In the genomic region with DNA sequence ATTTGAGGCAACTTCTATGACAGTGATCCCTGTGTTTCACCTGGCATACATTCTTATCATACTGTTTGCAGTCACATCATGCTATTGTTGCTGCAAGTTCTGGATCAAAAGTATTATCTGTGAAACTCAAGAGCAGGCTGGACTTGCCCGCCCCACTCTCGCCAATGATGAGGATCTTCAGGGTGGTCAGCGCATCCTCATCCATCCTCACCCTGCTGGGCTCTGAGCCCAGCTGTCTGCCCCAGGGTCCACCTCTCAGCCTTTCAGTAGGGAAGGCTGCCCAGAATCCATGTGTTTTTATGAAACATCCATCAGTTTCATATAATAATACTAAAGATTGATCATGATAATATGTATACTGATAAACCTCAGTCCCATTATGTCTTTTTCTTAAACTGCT, we compare ENCODE assay signal across 13 cellular contexts. TPM values are rescaled to one million over a fixed set of nuclear protein-coding genes. Genes with fewer than 3 reads are reported as not detected.
DNase-seq lines count a peak whose midpoint lies in the region; ATAC-seq, FAIRE-seq and TF ChIP-seq lines count a peak whose summit lies in the region.
"Had no signal": no experiment of that assay in that cellular context is flagged by ENCODE, and none has a peak within 500 bp of the region (broad histone marks: within the 10 kb centered on the region; RNA-seq: fewer than 3 reads in every experiment).

No MANE protein-coding gene starts in this region.

- H3F3A ChIP-seq in SK-N-SH (replicated peaks; ENCODE audit: insufficient read depth), result peaks cover 14% of the 10 kb centered on the region

- TF ChIP-seq POLR2A in HepG2 (IDR thresholded peaks at IDR 0.05; ENCODE audit: insufficient read depth in 1 of 2, low read depth in 2 of 2, low read length in 2 of 2), result no peak
- no peak for TF ChIP-seq POLR2A in right lobe of liver (IDR thresholded peaks at IDR 0.05)

- TF ChIP-seq CTCF in HepG2 (CRISPR knock-in tag; IDR thresholded peaks at IDR 0.05) (no peak), right lobe of liver (IDR thresholded peaks at IDR 0.05) (no peak), SK-N-SH (IDR thresholded peaks at IDR 0.05) (no peak), fibroblast of the aortic adventitia (IDR thresholded peaks at IDR 0.05; ENCODE audit: insufficient read depth, low read length) (no peak), osteoblast (IDR thresholded peaks at IDR 0.05; ENCODE audit: extremely low read depth, low read depth, low read length) (no peak)

- ATAC-seq in HepG2 (no peak), right lobe of liver (no peak), HG03196 (IDR thresholded peaks at IDR 0.05; ENCODE audit: unreplicated experiment) (no peak)

- no peak overlapping the region for H3K9ac ChIP-seq in HepG2 (ENCODE audit: insufficient read depth, low read depth, low read length)
- H3K9ac ChIP-seq in SK-N-SH, result no peak overlapping the region

- H3K27ac ChIP-seq in HepG2 (ENCODE audit: extremely low read length, insufficient read depth, low read length) (no peak overlapping the region), right lobe of liver (no peak overlapping the region), SK-N-SH (ENCODE audit: low read depth in 2 of 2, low read length in 1 of 2) (peak overlapping the region; percentile 53 to 56; a peak in 2 of 4 replicates), osteoblast (ENCODE audit: low read depth, low read length) (no peak overlapping the region)

- CTCF ChIA-PET in HepG2 (lab: Yijun Ruan, JAX; ENCODE audit: low intra/inter-chr PET ratio, low total read pairs) (no interaction called here), SK-N-SH (lab: Yijun Ruan, JAX) (no interaction called here)

- no peaks in the 10 kb centered on the region for H3K9me3 ChIP-seq in HepG2 (ENCODE audit: low read length)
- no peaks in the 10 kb centered on the region for H3K9me3 ChIP-seq in right lobe of liver
- H3K9me3 ChIP-seq in SK-N-SH, result no peaks in the 10 kb centered on the region
- no peaks in the 10 kb centered on the region for H3K9me3 ChIP-seq in osteoblast (ENCODE audit: low read depth, low read length)

- H3K4me2 ChIP-seq in HepG2 (ENCODE audit: low read depth, low read length) (no peak overlapping the region), SK-N-SH (peak overlapping the region; percentile 56; the same call in 1 of the 2 replicates), osteoblast (ENCODE audit: insufficient read depth, low read length) (no peak overlapping the region)

- H3K4me3 ChIP-seq in HepG2 (replicated peaks in 1 of 3; ENCODE audit: insufficient read depth in 1 of 3, low read depth in 2 of 3, low read length in 3 of 3) (no peak overlapping the region), right lobe of liver (no peak overlapping the region), SK-N-SH (ENCODE audit: low read depth in 2 of 2, low read length in 1 of 2) (no peak overlapping the region), fibroblast of the aortic adventitia (ENCODE audit: low read depth, low read length) (no peak overlapping the region), osteoblast (ENCODE audit: insufficient read depth, low read length) (no peak overlapping the region)

- TF ChIP-seq RAD21 in HepG2 (CRISPR knock-in tag; IDR thresholded peaks at IDR 0.05), result no peak
- TF ChIP-seq RAD21 in SK-N-SH (IDR thresholded peaks at IDR 0.05; ENCODE audit: low read length), result no peak

- in situ Hi-C loops in HepG2 (cut with HindIII; ENCODE audit: extremely low pct_ligation_motif_present, low pct_unique_long_range_greater_than_20kb), result no loop called here

- POLR2A ChIA-PET in HepG2 (lab: Yijun Ruan, JAX) (no interaction called here), SK-N-SH (lab: Yijun Ruan, JAX) (no interaction called here)

- H3K27me3 ChIP-seq in HepG2 (ENCODE audit: control insufficient read depth in 1 of 2, insufficient read depth in 2 of 2, low read length in 2 of 2) (no peaks in the 10 kb centered on the region), right lobe of liver (no peaks in the 10 kb centered on the region), SK-N-SH (ENCODE audit: insufficient read depth) (no peaks in the 10 kb centered on the region), osteoblast (ENCODE audit: insufficient read depth, low read length) (peaks cover 6% of the 10 kb centered on the region)

- H4K20me1 ChIP-seq in HepG2 (ENCODE audit: insufficient read depth, low read length), result no peaks in the 10 kb centered on the region
- no peaks in the 10 kb centered on the region for H4K20me1 ChIP-seq in SK-N-SH (ENCODE audit: insufficient read depth)
- no peaks in the 10 kb centered on the region for H4K20me1 ChIP-seq in osteoblast (ENCODE audit: insufficient read depth, low read length)

- intact Hi-C loops in HepG2 (cut with micrococcal nuclease; ENCODE audit: unreplicated experiment), result no loop called here
- intact Hi-C loops in right lobe of liver (cut with DNase I), result no loop called here

- DNase-seq in HepG2 (ENCODE audit: low spot score) (peak; percentile 17), right lobe of liver (no peak), SK-N-SH (no peak), fibroblast of the aortic adventitia (ENCODE audit: low read depth) (peak; percentile 1), occipital lobe (lab: John Stamatoyannopoulos, UW) (no peak), osteoblast (ENCODE audit: insufficient read length, low spot score, missing footprints) (no peak), GM19240 (ENCODE audit: insufficient read length, low spot score) (no peak)
- DNase-seq: C1 segment of cervical spinal cord; NCI-H187; NCI-H446 treated with DMSO at 0.1 percent for 48 hours; NK-92 treated with Interleukin-12 subunit alpha and Interleukin-12 subunit beta, amount 100 ng/mL, for 24 hours had no signal

- H2AFZ ChIP-seq in HepG2 (ENCODE audit: low read length) (no peak overlapping the region), SK-N-SH (ENCODE audit: low read depth) (no peak overlapping the region), osteoblast (ENCODE audit: low read length) (no peak overlapping the region)

- 88% methylated on average over 3 of the region's 3 CpGs for WGBS in HepG2 (ENCODE audit: low lambda C conversion rate)
- WGBS in right lobe of liver (ENCODE audit: insufficient coverage, low coverage, low lambda C conversion rate, missing lambda C conversion rate), result no CpG with 5 or more reads among the region's 3 CpGs
- WGBS in SK-N-SH (ENCODE audit: low lambda C conversion rate), result 72% methylated on average over 3 of the region's 3 CpGs

- H3K4me1 ChIP-seq in HepG2 (ENCODE audit: insufficient read depth, low read length) (peaks cover 25% of the 10 kb centered on the region), right lobe of liver (no peaks in the 10 kb centered on the region), SK-N-SH (ENCODE audit: control insufficient read depth in 1 of 2, insufficient read depth in 2 of 2, low read depth in 1 of 2, low read length in 1 of 2) (peaks cover 2 to 11% of the 10 kb centered on the region in 2 experiments; a peak in 2 of 4 replicates), osteoblast (ENCODE audit: insufficient read depth, low read length) (peaks cover 12% of the 10 kb centered on the region)

- TF ChIP-seq EP300 in HepG2 (IDR thresholded peaks at IDR 0.05; ENCODE audit: low read depth in 2 of 2, low read length in 2 of 2), result no peak
- TF ChIP-seq EP300 in HepG2 (CRISPR knock-in tag; IDR thresholded peaks at IDR 0.05; ENCODE audit: borderline replicate concordance), result no peak
- TF ChIP-seq EP300 in SK-N-SH (IDR thresholded peaks at IDR 0.05; ENCODE audit: borderline replicate concordance in 1 of 2, low read depth in 1 of 2, low read length in 1 of 2), result no peak

- BruUV-seq in HepG2 (replicated peaks; lab: Mats Ljungman, UMichigan), result no TSS peak

- H3K9me2 ChIP-seq in SK-N-SH, result no peaks in the 10 kb centered on the region

- no peaks in the 10 kb centered on the region for H3K36me3 ChIP-seq in HepG2 (replicated peaks in 1 of 2; ENCODE audit: control insufficient read depth in 1 of 2, insufficient read depth in 2 of 2, low read length in 2 of 2)
- H3K36me3 ChIP-seq in right lobe of liver, result no peaks in the 10 kb centered on the region
- no peaks in the 10 kb centered on the region for H3K36me3 ChIP-seq in SK-N-SH (replicated peaks in 1 of 2; ENCODE audit: control insufficient read depth in 1 of 2, insufficient read depth in 2 of 2, low read length in 1 of 2)
- H3K36me3 ChIP-seq in osteoblast (ENCODE audit: insufficient read depth, low read length), result no peaks in the 10 kb centered on the region

- H3K79me2 ChIP-seq in HepG2 (ENCODE audit: insufficient read depth, low read length) (no peaks in the 10 kb centered on the region), SK-N-SH (ENCODE audit: insufficient read depth) (no peaks in the 10 kb centered on the region), osteoblast (ENCODE audit: insufficient read depth, low read length) (no peaks in the 10 kb centered on the region)

- no peak for FAIRE-seq in HepG2 (lab: Jason Lieb, UNC)
- FAIRE-seq: A204.1 had no signal

RNA-seq across cellular contexts. Expression of gene KIF5B, which starts 55.4 kb away (rescaled TPM):
- total RNA-seq in HepG2 (2016; rRNA removed; fragmentation: Illumina TruSeq; extraction: Trizol) (133 and 183 TPM in 2 replicates), right lobe of liver (10 to 100 TPM; 12.8 to 44.4 (median 23.3) TPM), fibroblast of the aortic adventitia (ENCODE audit: low replicate concordance) (132 and 169 TPM in 2 replicates), occipital lobe (145 TPM), osteoblast (110 and 128 TPM in 2 replicates)
- total RNA-seq in HepG2 (2016; cell fraction: cytosol; rRNA removed; fragmentation: Illumina TruSeq; extraction: Trizol; ENCODE audit: low read depth), result 11.5 and 13.3 TPM in 2 replicates
- total RNA-seq in HepG2 (2016; cell fraction: insoluble cytoplasmic fraction; rRNA removed; fragmentation: Illumina TruSeq; extraction: Trizol), result 132 and 189 TPM in 2 replicates
- total RNA-seq in HepG2 (2016; cell fraction: membrane; rRNA removed; fragmentation: Illumina TruSeq; extraction: Trizol), result 48.9 and 50.9 TPM in 2 replicates
- total RNA-seq in HepG2 (2016; cell fraction: nucleus; rRNA removed; fragmentation: Illumina TruSeq; extraction: Trizol), result 95.3 and 101 TPM in 2 replicates
- polyA plus RNA-seq in HepG2 (2011; rRNA removed) (24.2 and 34.3 TPM in 2 replicates), SK-N-SH (2012; rRNA removed) (15.7 and 18.2 TPM in 2 replicates)
- polyA plus RNA-seq in HepG2 (2011; cell fraction: cytosol; rRNA removed), result 14.2 and 19.7 TPM in 2 replicates
- polyA plus RNA-seq in HepG2 (2011; cell fraction: nucleus; rRNA removed), result 12.9 and 14.3 TPM in 2 replicates
- polyA plus RNA-seq in HepG2 (2012), result 54.5 and 69.7 TPM in 2 replicates
- polyA plus RNA-seq in HepG2 (2016; cell fraction: cytosol; fragmentation: Illumina TruSeq; extraction: Trizol; ENCODE audit: low read depth), result 2.3 and 2.6 TPM in 2 replicates
- 124 and 134 TPM in 2 replicates for polyA plus RNA-seq in HepG2 (2016; cell fraction: insoluble cytoplasmic fraction; fragmentation: Illumina TruSeq; extraction: Trizol; ENCODE audit: low read depth)
- polyA plus RNA-seq in HepG2 (2016; cell fraction: membrane; fragmentation: Illumina TruSeq; extraction: Trizol; ENCODE audit: low read depth), result 13.6 and 14.9 TPM in 2 replicates
- 84.5 and 87.7 TPM in 2 replicates for polyA plus RNA-seq in HepG2 (2016; cell fraction: nucleus; fragmentation: Illumina TruSeq; extraction: Trizol; ENCODE audit: insufficient read depth, low read depth)
- 16.9 and 19.8 TPM in 2 replicates for polyA minus RNA-seq in HepG2 (2011; rRNA and poly(A)+ RNA removed; ENCODE audit: low replicate concordance)
- polyA minus RNA-seq in HepG2 (2011; cell fraction: cytosol; rRNA and poly(A)+ RNA removed), result 67.3 and 71.1 TPM in 2 replicates
- 84.4 and 86.4 TPM in 2 replicates for polyA minus RNA-seq in HepG2 (2011; cell fraction: nucleus; rRNA and poly(A)+ RNA removed)
- polyA plus RNA-seq in SK-N-SH (2012; cell fraction: cytosol; rRNA removed), result 26.0 and 34.5 TPM in 2 replicates
- polyA plus RNA-seq in SK-N-SH (2012; cell fraction: nucleus; rRNA removed), result 8.1 and 17.2 TPM in 2 replicates

Comparison
In these comparisons a context has a peak if more than half of its experiments do, and no peak if none do; other contexts are left out.
1. DNase-seq: peak in HepG2 (single experiment) and fibroblast of the aortic adventitia (single experiment); none in right lobe of liver (0 of 3), SK-N-SH (single experiment), occipital lobe (single experiment), osteoblast (single experiment) and GM19240 (single experiment).
2. H3K27ac ChIP-seq: peak in SK-N-SH (2 of 2); none in HepG2 (single experiment), right lobe of liver (0 of 3) and osteoblast (single experiment).